9 cellular contexts compared by ENCODE assay signal in genomic region chr14:103055693-103056092, GRCh38. TPM values are rescaled to one million over a fixed set of nuclear protein-coding genes. Genes with fewer than 3 reads are reported as not detected.
DNase-seq lines count a peak whose midpoint lies in the region; ATAC-seq and TF ChIP-seq lines count a peak whose summit lies in the region.
"Had no signal": no experiment of that assay in that cellular context is flagged by ENCODE, and none has a peak within 500 bp of the region (broad histone marks: within the 10 kb centered on the region; RNA-seq: fewer than 3 reads in every experiment).

No MANE protein-coding gene starts in this region.

- no peaks in the 10 kb centered on the region for H3K27me3 ChIP-seq in heart left ventricle
- peaks cover 0 to 7% (median 0%) of the 10 kb centered on the region in 4 donors for H3K27me3 ChIP-seq in upper lobe of left lung

- H3K9me3 ChIP-seq in heart left ventricle (no peaks in the 10 kb centered on the region), mesodermal cell (ENCODE audit: control insufficient read depth, low read length) (no peaks in the 10 kb centered on the region), upper lobe of left lung (no peaks in the 10 kb centered on the region)

- H3K27ac ChIP-seq in heart left ventricle: peak overlapping the region in 11 of 12 donors; percentile 50 to 99 (median 96)
- H3K27ac ChIP-seq in mesodermal cell (ENCODE audit: low read depth, low read length, severe bottlenecking): no peak overlapping the region
- H3K27ac ChIP-seq in upper lobe of left lung: peak overlapping the region; percentile 4 to 96 (median 95)

- DNase-seq in heart left ventricle (no peak), Right ventricle myocardium inferior (ENCODE audit: missing footprints) (no peak), cardiac fibroblast (ENCODE audit: low read depth in 2 of 2) (peak; percentile 38 to 67), upper lobe of left lung (no peak), COLO829 (ENCODE audit: low spot score) (no peak), NCI-H1930 (lab: John Stamatoyannopoulos, UW) (no peak)
- DNase-seq: activated gamma-delta T cell treated with Interleukin-2 at 50 U/mL for 16 hours had no signal

- H3K4me1 ChIP-seq in heart left ventricle: peaks cover 6 to 61% (median 47%) of the 10 kb centered on the region in 12 donors
- H3K4me1 ChIP-seq in mesodermal cell (ENCODE audit: control insufficient read depth, insufficient read depth, low read length, poor library complexity, severe bottlenecking): peaks cover 12% of the 10 kb centered on the region
- peaks cover 26 to 64% (median 27%) of the 10 kb centered on the region in 4 donors for H3K4me1 ChIP-seq in upper lobe of left lung

- TF ChIP-seq POLR2A in heart left ventricle (IDR thresholded peaks at IDR 0.05): no peak
- no peak for TF ChIP-seq POLR2A in upper lobe of left lung (IDR thresholded peaks at IDR 0.05)

- H3K4me3 ChIP-seq in heart left ventricle: peak overlapping the region in 11 of 12 donors; percentile 88 to 100 (median 97)
- H3K4me3 ChIP-seq in cardiac fibroblast (replicated peaks in 1 of 2; ENCODE audit: low read depth in 2 of 2, low read length in 2 of 2): peak overlapping the region; percentile 91 to 99
- peak overlapping the region; percentile 75 for H3K4me3 ChIP-seq in mesodermal cell (ENCODE audit: extremely low read depth, insufficient read depth, low read length, poor library complexity, severe bottlenecking)
- peak overlapping the region; percentile 82 to 100 (median 96) for H3K4me3 ChIP-seq in upper lobe of left lung

- ATAC-seq in heart left ventricle: peak in 1 of 4 donors; percentile 59
- ATAC-seq in Right ventricle myocardium inferior: no peak
- ATAC-seq in upper lobe of left lung (ENCODE audit: low FRiP score in 2 of 2): no peak
- no peak for ATAC-seq in HG03280 (IDR thresholded peaks at IDR 0.05; ENCODE audit: unreplicated experiment)

- H3K36me3 ChIP-seq in heart left ventricle (peaks cover 0 to 4% (median 0%) of the 10 kb centered on the region in 9 donors), mesodermal cell (ENCODE audit: control insufficient read depth, insufficient read depth, low read length) (peaks cover 28% of the 10 kb centered on the region), upper lobe of left lung (no peaks in the 10 kb centered on the region)

- intact Hi-C loops in heart left ventricle (cut with DNase I): loop anchor here in 1 of 10 donors (10.0 kb wide), 1 partner anchor 51 kb away; no protein-coding TSS in a partner anchor
- intact Hi-C loops in Right ventricle myocardium inferior (cut with DNase I): loop anchor here (5.0 kb wide), 1 partner anchor 48 kb away; no protein-coding TSS in a partner anchor

- TF ChIP-seq CTCF in heart left ventricle (IDR thresholded peaks at IDR 0.05) (no peak), cardiac fibroblast (IDR thresholded peaks at IDR 0.05; ENCODE audit: low read depth, low read length) (no peak), upper lobe of left lung (IDR thresholded peaks at IDR 0.05) (no peak)

- 38 to 54% (median 43%) methylated on average over 8 of the region's 8 CpGs for WGBS in heart left ventricle, 4 donors
- WGBS in mesodermal cell (ENCODE audit: insufficient coverage in 2 of 2), 2 experiments: 81% methylated on average over 5 to 7 of the region's 8 CpGs
- WGBS in upper lobe of left lung, 2 donors: 50 to 64% methylated on average over 8 of the region's 8 CpGs

- no peak for TF ChIP-seq EP300 in upper lobe of left lung (IDR thresholded peaks at IDR 0.05)

RNA-seq across cellular contexts. Expression of gene CDC42BPB, which starts 1.7 kb away (rescaled TPM):
- 100 to 1,000 TPM in 1 of 9 donors, 10 to 100 TPM in 8; 58.9 to 124 (median 68.9) TPM for total RNA-seq in heart left ventricle
- 10 to 100 TPM; 31.1 to 72.4 TPM for polyA plus RNA-seq in heart left ventricle
- 68.9 TPM for total RNA-seq in Right ventricle myocardium inferior
- 110 TPM for polyA plus RNA-seq in mesodermal cell (2013, experiment 1 of 2)
- polyA plus RNA-seq in mesodermal cell (2013, experiment 2 of 2): 93.0 TPM
- 100 to 1,000 TPM; 108 to 268 (median 124) TPM for total RNA-seq in upper lobe of left lung

RNA-seq across cellular contexts. Expression of gene LBHD2, which starts 28.3 kb away (rescaled TPM):
- total RNA-seq in heart left ventricle (not detected), Right ventricle myocardium inferior (not detected), upper lobe of left lung (not detected)
- under 1 TPM in 1 of 2 donors, not detected in 1; 0.19 TPM for polyA plus RNA-seq in heart left ventricle
- not detected for polyA plus RNA-seq in mesodermal cell (2013, experiment 1 of 2)
- not detected for polyA plus RNA-seq in mesodermal cell (2013, experiment 2 of 2)

RNA-seq across cellular contexts. Expression of gene EXOC3L4, which starts 38.8 kb away (rescaled TPM):
- total RNA-seq in heart left ventricle: 1 to 10 TPM in 1 of 9 donors, under 1 TPM in 3, not detected in 5; 0.21 to 3.2 (median 0.48) TPM
- polyA plus RNA-seq in heart left ventricle: under 1 TPM; 0.37 to 0.53 TPM
- total RNA-seq in Right ventricle myocardium inferior: 1.2 TPM
- polyA plus RNA-seq in mesodermal cell (2013, experiment 1 of 2): not detected
- polyA plus RNA-seq in mesodermal cell (2013, experiment 2 of 2): not detected
- 1 to 10 TPM in 5 of 6 donors, under 1 TPM in 1; 0.30 to 7.6 (median 2.9) TPM for total RNA-seq in upper lobe of left lung

Comparison
In these comparisons a context has a peak if more than half of its experiments do, and no peak if none do; other contexts are left out.
1. DNase-seq: peak in cardiac fibroblast (2 of 2); none in heart left ventricle (0 of 5), Right ventricle myocardium inferior (single experiment), upper lobe of left lung (0 of 2), COLO829 (single experiment) and NCI-H1930 (0 of 2).
2. Peak in every context shown above with its lines, with median percentiles within 50 percentile points of each other: H3K4me3 ChIP-seq.